9 cellular contexts compared by ENCODE assay signal in genomic region chr11:134412508-134413333, GRCh38. TPM values are rescaled to one million over a fixed set of nuclear protein-coding genes. Genes with fewer than 3 reads are reported as not detected.
DNase-seq lines count a peak whose midpoint lies in the region; ATAC-seq lines count a peak whose summit lies in the region.
"Had no signal": no experiment of that assay in that cellular context is flagged by ENCODE, and none has a peak within 500 bp of the region (broad histone marks: within the 10 kb centered on the region; RNA-seq: fewer than 3 reads in every experiment).

No MANE protein-coding gene starts in this region.

- H3K9me3 Mint-ChIP-seq in activated naive CD4-positive, alpha-beta T cell treated with anti-CD3 and anti-CD28 coated beads for 36 hours = no peaks in the 10 kb centered on the region

- CTCF ChIA-PET in activated naive CD4-positive, alpha-beta T cell treated with anti-CD3 and anti-CD28 coated beads for 36 hours (lab: Charles Lee) = no interaction called here

- intact Hi-C loops in activated naive CD4-positive, alpha-beta T cell treated with anti-CD3 and anti-CD28 coated beads for 36 hours (cut with micrococcal nuclease) = no loop called here

- H3K4me1 Mint-ChIP-seq in activated naive CD4-positive, alpha-beta T cell treated with anti-CD3 and anti-CD28 coated beads for 36 hours (ENCODE audit: low read depth) = peaks cover 9% of the 10 kb centered on the region

- peak; percentile 19 for DNase-seq in activated naive CD4-positive, alpha-beta T cell treated with anti-CD3 and anti-CD28 coated beads for 36 hours
- DNase-seq in activated naive CD4-positive, alpha-beta T cell (lab: John Stamatoyannopoulos, UW) = no peak
- DNase-seq in activated gamma-delta T cell treated with anti-CD3 and anti-CD28 coated beads, Interleukin-2, amount 50 U/mL, for 16 hours (ENCODE audit: low read depth) = peak; percentile 10
- DNase-seq in iPS-NIHi11 (ENCODE audit: low spot score) (peak; percentile 82), NCI-H128 (lab: John Stamatoyannopoulos, UW; ENCODE audit: unreplicated experiment) (no peak)
- peak; percentile 33 for DNase-seq in stimulated activated CD8-positive, alpha-beta memory T cell treated with anti-CD3 and anti-CD28 coated beads, Interleukin-4, amount 100 ng/mL, for 48 hours

- H3K4me3 Mint-ChIP-seq in activated naive CD4-positive, alpha-beta T cell treated with anti-CD3 and anti-CD28 coated beads for 36 hours = peak overlapping the region; percentile 58

- no peak for ATAC-seq in GM21390 (IDR thresholded peaks at IDR 0.05; ENCODE audit: unreplicated experiment)
- ATAC-seq in HG03108 (IDR thresholded peaks at IDR 0.05; ENCODE audit: unreplicated experiment) = no peak

- no peak overlapping the region for H3K27ac Mint-ChIP-seq in activated naive CD4-positive, alpha-beta T cell treated with anti-CD3 and anti-CD28 coated beads for 36 hours

- peaks cover 60% of the 10 kb centered on the region for H3K27me3 Mint-ChIP-seq in activated naive CD4-positive, alpha-beta T cell treated with anti-CD3 and anti-CD28 coated beads for 36 hours (ENCODE audit: low read depth)

- no peaks in the 10 kb centered on the region for H3K36me3 Mint-ChIP-seq in activated naive CD4-positive, alpha-beta T cell treated with anti-CD3 and anti-CD28 coated beads for 36 hours (ENCODE audit: low read depth)

RNA-seq across cellular contexts. Expression of gene B3GAT1, which starts 0.7 kb away (rescaled TPM):
- total RNA-seq in activated naive CD4-positive, alpha-beta T cell treated with anti-CD3 and anti-CD28 coated beads for 36 hours = under 1 TPM in 1 of 2 experiments, not detected in 1; 0.05 TPM
- total RNA-seq: lung microvascular endothelial cell had no signal

Comparison
In these comparisons a context has a peak if more than half of its experiments do, and no peak if none do; other contexts are left out.
1. DNase-seq: peak in activated naive CD4-positive, alpha-beta T cell treated with anti-CD3 and anti-CD28 coated beads for 36 hours (single experiment), activated gamma-delta T cell treated with anti-CD3 and anti-CD28 coated beads, Interleukin-2, amount 50 U/mL, for 16 hours (single experiment), iPS-NIHi11 (single experiment) and stimulated activated CD8-positive, alpha-beta memory T cell treated with anti-CD3 and anti-CD28 coated beads, Interleukin-4, amount 100 ng/mL, for 48 hours (single experiment); none in activated naive CD4-positive, alpha-beta T cell (0 of 4) and NCI-H128 (single experiment).